Comparison of ENCODE assay signal across 36 cellular contexts in genomic region chrX:65253817-65254216, GRCh38.
"Had no signal": no experiment of that assay in that cellular context is flagged by ENCODE, and none has a peak within 500 bp of the region (broad histone marks: within the 10 kb centered on the region; RNA-seq: fewer than 3 reads in every experiment).

No MANE protein-coding gene starts in this region.

- H3K4me1 Mint-ChIP-seq: activated B cell treated with CpG ODN at 0.5 μM for 24 hours; activated CD4-positive, alpha-beta T cell treated with anti-CD3 and anti-CD28 coated beads, Interleukin-2, amount 10 ng/mL, durations not matched to agents 24 days and 14 days; activated naive CD8-positive, alpha-beta T cell treated with anti-CD3 and anti-CD28 coated beads for 36 hours; activated T-helper 17 cell treated with anti-CD3 and anti-CD28 coated beads, Interleukin-2, amount 50 U/mL, for 72 hours had no signal

- ATAC-seq: activated CD8-positive, alpha-beta T cell treated with anti-CD3 and anti-CD28 coated beads for 36 hours; activated naive CD4-positive, alpha-beta T cell treated with anti-CD3 and anti-CD28 coated beads, Interleukin-2, amount 50 U/mL, for 72 hours; activated T-cell treated with anti-CD3 and anti-CD28 coated beads, Interleukin-2, amount 50 U/mL, for 4 hours; activated T-cell treated with anti-CD3 and anti-CD28 coated beads, Interleukin-2, amount 50 U/mL, for 72 hours; activated T-helper 17 cell treated with anti-CD3 and anti-CD28 coated beads, Interleukin-2, amount 50 U/mL, for 72 hours; body of pancreas had no signal

- H3K27ac Mint-ChIP-seq: activated B cell treated with CpG ODN at 0.5 μM for 24 hours; activated CD4-positive, alpha-beta memory T cell treated with anti-CD3 and anti-CD28 coated beads for 36 hours; activated CD4-positive, alpha-beta T cell treated with anti-CD3 and anti-CD28 coated beads, Interleukin-2, amount 10 ng/mL, durations not matched to agents 24 days and 14 days; activated CD8-positive, alpha-beta T cell treated with anti-CD3 and anti-CD28 coated beads for 36 hours; activated naive CD4-positive, alpha-beta T cell treated with anti-CD3 and anti-CD28 coated beads for 36 hours; activated naive CD4-positive, alpha-beta T cell treated with anti-CD3 and anti-CD28 coated beads, Interleukin-2, amount 50 U/mL, for 72 hours; activated naive CD8-positive, alpha-beta T cell treated with anti-CD3 and anti-CD28 coated beads for 36 hours; activated T-cell treated with anti-CD3 and anti-CD28 coated beads, Interleukin-2, amount 50 U/mL, for 72 hours; activated T-helper 1 cell treated with anti-CD3 and anti-CD28 coated beads, Interleukin-12 subunit alpha, Interleukin-12 subunit beta, Interleukin-2, Interleukin-4 antibody, amounts not matched to agents 30 ng/mL and 10 ng/mL and 1 ng/mL, durations not matched to agents 14 hours and 24 hours and 36 hours; activated T-helper 17 cell treated with anti-CD3 and anti-CD28 coated beads, Interleukin-2, amount 50 U/mL, for 72 hours; T-helper 1 cell treated with Interleukin-12 subunit alpha and Interleukin-12 subunit beta and Interleukin-4 antibody, amounts not matched to agents 30 μg/mL and 1 μg/mL, for 36 hours; T-helper 2 cell treated with Interferon-gamma antibody and Interleukin-4, amounts not matched to agents 5 μg/mL and 100 μg/mL, for 36 hours had no signal

- H3K27me3 ChIP-seq: body of pancreas, brain microvascular endothelial cell had no signal

- H3K27me3 Mint-ChIP-seq: activated B cell treated with CpG ODN at 0.5 μM for 24 hours; activated CD4-positive, alpha-beta memory T cell treated with anti-CD3 and anti-CD28 coated beads for 36 hours; activated CD4-positive, alpha-beta T cell treated with anti-CD3 and anti-CD28 coated beads, Interleukin-2, amount 10 ng/mL, durations not matched to agents 24 days and 14 days; activated CD8-positive, alpha-beta T cell treated with anti-CD3 and anti-CD28 coated beads for 36 hours; activated naive CD8-positive, alpha-beta T cell treated with anti-CD3 and anti-CD28 coated beads for 36 hours; activated T-helper 17 cell treated with anti-CD3 and anti-CD28 coated beads, Interleukin-2, amount 50 U/mL, for 72 hours had no signal

- H3K4me1 ChIP-seq: adrenal gland, body of pancreas, breast epithelium had no signal

- H3K4me3 ChIP-seq: adrenal gland, body of pancreas, breast epithelium had no signal

- DNase-seq: activated B cell treated with CpG ODN at 0.5 μM for 24 hours; activated CD4-positive, alpha-beta memory T cell treated with anti-CD3 and anti-CD28 coated beads for 36 hours; activated CD4-positive, alpha-beta T cell treated with anti-CD3 and anti-CD28 coated beads for 4 hours; activated CD4-positive, alpha-beta T cell treated with anti-CD3 and anti-CD28 coated beads, Interleukin-2, amount 10 ng/mL, durations not matched to agents 24 days and 14 days; activated CD4-positive, alpha-beta T cell treated with anti-CD3 and anti-CD28 coated beads, Interleukin-2, amount 50 U/mL, for 1 hour; activated CD4-positive, alpha-beta T cell treated with anti-CD3 and anti-CD28 coated beads, Interleukin-2, amount 50 U/mL, for 4 hours; activated CD4-positive, CD25-positive, alpha-beta regulatory T cell treated with anti-CD3 and anti-CD28 coated beads, Interleukin-2, amount 50 U/mL, for 72 hours; activated CD8-positive, alpha-beta memory T cell treated with anti-CD3 and anti-CD28 coated beads, Interleukin-2, amount 50 U/mL, for 4 hours; activated CD8-positive, alpha-beta T cell treated with anti-CD3 and anti-CD28 coated beads for 36 hours; activated effector memory CD4-positive, alpha-beta T cell treated with anti-CD3 and anti-CD28 coated beads, Interleukin-2, amount 50 U/mL, for 16 hours; activated gamma-delta T cell treated with Interleukin-2 at 50 U/mL for 16 hours; activated naive CD4-positive, alpha-beta T cell; activated naive CD4-positive, alpha-beta T cell treated with anti-CD3 and anti-CD28 coated beads for 36 hours; activated naive CD4-positive, alpha-beta T cell treated with anti-CD3 and anti-CD28 coated beads, Interleukin-2, amount 50 U/mL, for 16 hours; activated naive CD8-positive, alpha-beta T cell treated with anti-CD3 and anti-CD28 coated beads for 36 hours; activated T-cell treated with anti-CD3 and anti-CD28 coated beads for 4 hours; activated T-cell treated with anti-CD3 and anti-CD28 coated beads, Interleukin-2, amount 50 U/mL, for 1 hour; activated T-cell treated with anti-CD3 and anti-CD28 coated beads, Interleukin-2, amount 50 U/mL, for 4 hours; activated T-cell treated with anti-CD3 and anti-CD28 coated beads, Interleukin-2, amount 50 U/mL, for 72 hours; adrenal gland; amniotic stem cell; aorta; body of pancreas; brain microvascular endothelial cell; central memory CD4-positive, alpha-beta T cell; T-helper 1 cell; T-helper 2 cell; T-helper 9 cell had no signal

- FAIRE-seq: TTC549 had no signal

- H3K4me3 Mint-ChIP-seq: activated B cell treated with CpG ODN at 0.5 μM for 24 hours; activated CD4-positive, alpha-beta memory T cell treated with anti-CD3 and anti-CD28 coated beads for 36 hours; activated CD4-positive, alpha-beta T cell treated with anti-CD3 and anti-CD28 coated beads, Interleukin-2, amount 10 ng/mL, durations not matched to agents 24 days and 14 days; activated CD8-positive, alpha-beta T cell treated with anti-CD3 and anti-CD28 coated beads for 36 hours; activated naive CD4-positive, alpha-beta T cell treated with anti-CD3 and anti-CD28 coated beads for 36 hours; activated naive CD8-positive, alpha-beta T cell treated with anti-CD3 and anti-CD28 coated beads for 36 hours; activated T-cell treated with anti-CD3 and anti-CD28 coated beads, Interleukin-2, amount 50 U/mL, for 4 hours; activated T-cell treated with anti-CD3 and anti-CD28 coated beads, Interleukin-2, amount 50 U/mL, for 72 hours; activated T-helper 1 cell treated with anti-CD3 and anti-CD28 coated beads, Interleukin-12 subunit alpha, Interleukin-12 subunit beta, Interleukin-2, Interleukin-4 antibody, amounts not matched to agents 30 ng/mL and 10 ng/mL and 1 ng/mL, durations not matched to agents 14 hours and 24 hours and 36 hours; activated T-helper 17 cell treated with anti-CD3 and anti-CD28 coated beads, Interleukin-2, amount 50 U/mL, for 72 hours; T-helper 1 cell treated with Interleukin-12 subunit alpha and Interleukin-12 subunit beta and Interleukin-4 antibody, amounts not matched to agents 30 μg/mL and 1 μg/mL, for 36 hours; T-helper 2 cell treated with Interferon-gamma antibody and Interleukin-4, amounts not matched to agents 5 μg/mL and 100 μg/mL, for 36 hours had no signal

- H3K9me3 ChIP-seq: adrenal gland, body of pancreas had no signal

- H3K36me3 ChIP-seq: adrenal gland, brain microvascular endothelial cell, breast epithelium had no signal

- H3K27ac ChIP-seq: adrenal gland, body of pancreas, brain microvascular endothelial cell, breast epithelium, VCaP had no signal
